11 cellular contexts compared by ENCODE assay signal in genomic region chr6:105692630-105693212, GRCh38.
DNase-seq lines count a peak whose midpoint lies in the region; ATAC-seq and TF ChIP-seq lines count a peak whose summit lies in the region.
"Had no signal": no experiment of that assay in that cellular context is flagged by ENCODE, and none has a peak within 500 bp of the region (broad histone marks: within the 10 kb centered on the region; RNA-seq: fewer than 3 reads in every experiment).

No MANE protein-coding gene starts in this region.

- H3K4me2 ChIP-seq in OCI-LY3 (ENCODE audit: low read length) = peak overlapping the region; percentile 40

- H3K36me3 ChIP-seq in OCI-LY3 (replicated peaks; ENCODE audit: low read depth, low read length) (no peaks in the 10 kb centered on the region), HAP-1 (replicated peaks) (no peaks in the 10 kb centered on the region)
- H3K36me3 ChIP-seq: neutrophil had no signal

- no peak overlapping the region for H2AFZ ChIP-seq in OCI-LY3 (ENCODE audit: low read depth, low read length)

- no peak for TF ChIP-seq CTCF in OCI-LY3 (IDR thresholded peaks at IDR 0.05; ENCODE audit: low read depth, low read length)

- in situ Hi-C loops in HAP-1 (cut with MboI; ENCODE audit: low sequenced_read_pairs) = no loop called here

- H3K9ac ChIP-seq in OCI-LY3 (ENCODE audit: low read length) = no peak overlapping the region

- H3K4me1 ChIP-seq in OCI-LY3 (ENCODE audit: low read length) (peaks cover 13% of the 10 kb centered on the region), HAP-1 (peaks cover 3% of the 10 kb centered on the region)

- H3K4me3 ChIP-seq in OCI-LY3 (ENCODE audit: low read length) = no peak overlapping the region
- no peak overlapping the region for H3K4me3 ChIP-seq in HAP-1

- ATAC-seq in HG03571 (IDR thresholded peaks at IDR 0.05; ENCODE audit: unreplicated experiment) = no peak
- ATAC-seq: activated CD4-positive, CD25-positive, alpha-beta regulatory T cell treated with anti-CD3 and anti-CD28 coated beads, Interleukin-2, amount 50 U/mL, for 24 hours had no signal

- no peaks in the 10 kb centered on the region for H3K9me3 ChIP-seq in OCI-LY3 (ENCODE audit: insufficient read depth, low read length)
- no peaks in the 10 kb centered on the region for H3K9me3 ChIP-seq in HAP-1
- H3K9me3 ChIP-seq: neutrophil had no signal

- no peak overlapping the region for H3K27ac ChIP-seq in OCI-LY3 (ENCODE audit: low read length)
- H3K27ac ChIP-seq: neutrophil had no signal

- H4K20me1 ChIP-seq in OCI-LY3 (ENCODE audit: insufficient read depth, low read length) = no peaks in the 10 kb centered on the region

- DNase-seq in SIG-M5 treated with dmso at 0.1 percent for 504 hours (lab: John Stamatoyannopoulos, UW; ENCODE audit: unreplicated experiment) = peak; percentile 35
- no peak for DNase-seq in SIG-M5 (lab: John Stamatoyannopoulos, UW)
- peak; percentile 30 to 88 for DNase-seq in NCI-H2081 (lab: John Stamatoyannopoulos, UW)
- DNase-seq in pons (ENCODE audit: low spot score) = peak; percentile 50
- no peak for DNase-seq in HAP-1 (ENCODE audit: low spot score in 2 of 2)
- no peak for DNase-seq in T1000 (lab: John Stamatoyannopoulos, UW)
- DNase-seq: mesenchymal stem cell had no signal

- H3K27me3 ChIP-seq in OCI-LY3 (ENCODE audit: low read depth, low read length) (no peaks in the 10 kb centered on the region), HAP-1 (ENCODE audit: low read depth) (no peaks in the 10 kb centered on the region)
- H3K27me3 ChIP-seq: neutrophil had no signal

- H3K79me2 ChIP-seq in OCI-LY3 (ENCODE audit: low read length) = no peaks in the 10 kb centered on the region

Comparison
In these comparisons a context has a peak if more than half of its experiments do, and no peak if none do; other contexts are left out.
1. DNase-seq: peak in SIG-M5 treated with dmso at 0.1 percent for 504 hours (single experiment), NCI-H2081 (2 of 2) and pons (single experiment); none in SIG-M5 (single experiment), HAP-1 (0 of 2) and T1000 (single experiment).